27 cellular contexts compared by ENCODE assay signal in the genomic region with DNA sequence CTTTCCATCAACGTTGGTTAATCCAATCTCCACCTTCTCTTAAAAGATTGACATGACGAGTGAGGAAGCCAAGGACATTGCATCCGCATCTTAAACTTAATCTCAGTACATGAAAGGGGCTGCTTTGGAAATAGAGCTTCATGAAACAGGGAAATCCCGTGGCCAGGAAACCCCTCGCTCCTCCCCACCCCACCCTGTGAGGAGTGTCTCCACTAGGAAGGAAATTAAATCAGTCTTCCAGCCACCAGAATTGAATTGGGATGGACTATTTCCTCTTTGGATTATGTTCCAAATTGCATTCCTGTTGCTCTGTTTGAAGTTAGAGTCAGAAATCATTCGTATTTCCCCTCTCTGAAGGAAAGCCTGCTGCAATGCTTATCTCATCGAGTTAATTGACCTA. TPM values are rescaled to one million over a fixed set of nuclear protein-coding genes. Genes with fewer than 3 reads are reported as not detected.
"Had no signal": no experiment of that assay in that cellular context is flagged by ENCODE, and none has a peak within 500 bp of the region (broad histone marks: within the 10 kb centered on the region; RNA-seq: fewer than 3 reads in every experiment).

No MANE protein-coding gene starts in this region.

- H3K4me1 ChIP-seq: SJSA1 had no signal

- DNase-seq: activated CD4-positive, alpha-beta memory T cell treated with anti-CD3 and anti-CD28 coated beads for 36 hours; activated CD4-positive, alpha-beta T cell treated with anti-CD3 and anti-CD28 coated beads, Interleukin-2, amount 10 ng/mL, durations not matched to agents 24 days and 14 days; activated CD4-positive, CD25-positive, alpha-beta regulatory T cell treated with anti-CD3 and anti-CD28 coated beads, Interleukin-2, amount 50 U/mL, for 72 hours; activated CD8-positive, alpha-beta memory T cell treated with anti-CD3 and anti-CD28 coated beads for 24 hours; activated gamma-delta T cell; activated naive CD4-positive, alpha-beta T cell treated with anti-CD3 and anti-CD28 coated beads for 36 hours; activated T-cell treated with anti-CD3 and anti-CD28 coated beads, Interleukin-2, amount 50 U/mL, for 4 hours; amygdala; Karpas-422; MM.1S; NCI-H1105; NCI-H1436; NCI-H1694 treated with DMSO at 0.1 percent for 48 hours; NCI-H2081; NCI-H510A treated with DMSO at 0.1 percent for 48 hours; NCI-H69; NK-92 treated with Interleukin-12 subunit alpha and Interleukin-12 subunit beta, amount 100 ng/mL, for 24 hours; OCI-M1; RPMI8226; SHP77 had no signal

- H3K4me3 ChIP-seq: K562, SJSA1 had no signal

- H3K9me3 ChIP-seq: SJSA1 had no signal

- H3K4me3 Mint-ChIP-seq: activated CD4-positive, alpha-beta memory T cell treated with anti-CD3 and anti-CD28 coated beads for 36 hours; activated CD4-positive, alpha-beta T cell treated with anti-CD3 and anti-CD28 coated beads, Interleukin-2, amount 10 ng/mL, durations not matched to agents 24 days and 14 days; activated naive CD4-positive, alpha-beta T cell treated with anti-CD3 and anti-CD28 coated beads for 36 hours; activated naive CD8-positive, alpha-beta T cell; activated T-cell treated with anti-CD3 and anti-CD28 coated beads, Interleukin-2, amount 50 U/mL, for 4 hours; brain; T-helper 1 cell treated with Interleukin-12 subunit alpha and Interleukin-12 subunit beta and Interleukin-4 antibody, amounts not matched to agents 30 μg/mL and 1 μg/mL, for 36 hours; WTC11 had no signal

- H3K27ac ChIP-seq: SJSA1 had no signal

- H3K36me3 Mint-ChIP-seq: activated CD4-positive, alpha-beta memory T cell treated with anti-CD3 and anti-CD28 coated beads for 36 hours; activated naive CD8-positive, alpha-beta T cell; brain; WTC11 had no signal

- H3K9me3 Mint-ChIP-seq: activated CD4-positive, alpha-beta memory T cell treated with anti-CD3 and anti-CD28 coated beads for 36 hours; activated CD4-positive, alpha-beta T cell treated with anti-CD3 and anti-CD28 coated beads, Interleukin-2, amount 10 ng/mL, durations not matched to agents 24 days and 14 days; activated naive CD4-positive, alpha-beta T cell treated with anti-CD3 and anti-CD28 coated beads for 36 hours; activated T-cell treated with anti-CD3 and anti-CD28 coated beads, Interleukin-2, amount 50 U/mL, for 4 hours; T-helper 1 cell treated with Interleukin-12 subunit alpha and Interleukin-12 subunit beta and Interleukin-4 antibody, amounts not matched to agents 30 μg/mL and 1 μg/mL, for 36 hours had no signal

- H3K27ac Mint-ChIP-seq: activated CD4-positive, alpha-beta memory T cell treated with anti-CD3 and anti-CD28 coated beads for 36 hours; activated CD4-positive, alpha-beta T cell treated with anti-CD3 and anti-CD28 coated beads, Interleukin-2, amount 10 ng/mL, durations not matched to agents 24 days and 14 days; activated naive CD4-positive, alpha-beta T cell treated with anti-CD3 and anti-CD28 coated beads for 36 hours; activated naive CD8-positive, alpha-beta T cell; brain; T-helper 1 cell treated with Interleukin-12 subunit alpha and Interleukin-12 subunit beta and Interleukin-4 antibody, amounts not matched to agents 30 μg/mL and 1 μg/mL, for 36 hours; WTC11 had no signal

- ATAC-seq: activated T-cell treated with anti-CD3 and anti-CD28 coated beads, Interleukin-2, amount 50 U/mL, for 4 hours; K562; Panc1; WTC11 had no signal

- H3K36me3 ChIP-seq: SJSA1 had no signal

- H3K27me3 Mint-ChIP-seq: brain had no signal

- H3K27me3 ChIP-seq: SJSA1 had no signal

- H3K4me1 Mint-ChIP-seq: activated CD4-positive, alpha-beta T cell treated with anti-CD3 and anti-CD28 coated beads, Interleukin-2, amount 10 ng/mL, durations not matched to agents 24 days and 14 days; brain had no signal

RNA-seq across cellular contexts. Expression of a gene that starts 35.8 kb away (rescaled TPM):
- total RNA-seq: activated CD4-positive, alpha-beta memory T cell treated with anti-CD3 and anti-CD28 coated beads for 36 hours; activated CD4-positive, alpha-beta T cell treated with anti-CD3 and anti-CD28 coated beads, Interleukin-2, amount 10 ng/mL, durations not matched to agents 24 days and 14 days; activated naive CD4-positive, alpha-beta T cell treated with anti-CD3 and anti-CD28 coated beads for 36 hours had no signal
